Comparison of ENCODE assay signal across 8 cellular contexts in the genomic region with DNA sequence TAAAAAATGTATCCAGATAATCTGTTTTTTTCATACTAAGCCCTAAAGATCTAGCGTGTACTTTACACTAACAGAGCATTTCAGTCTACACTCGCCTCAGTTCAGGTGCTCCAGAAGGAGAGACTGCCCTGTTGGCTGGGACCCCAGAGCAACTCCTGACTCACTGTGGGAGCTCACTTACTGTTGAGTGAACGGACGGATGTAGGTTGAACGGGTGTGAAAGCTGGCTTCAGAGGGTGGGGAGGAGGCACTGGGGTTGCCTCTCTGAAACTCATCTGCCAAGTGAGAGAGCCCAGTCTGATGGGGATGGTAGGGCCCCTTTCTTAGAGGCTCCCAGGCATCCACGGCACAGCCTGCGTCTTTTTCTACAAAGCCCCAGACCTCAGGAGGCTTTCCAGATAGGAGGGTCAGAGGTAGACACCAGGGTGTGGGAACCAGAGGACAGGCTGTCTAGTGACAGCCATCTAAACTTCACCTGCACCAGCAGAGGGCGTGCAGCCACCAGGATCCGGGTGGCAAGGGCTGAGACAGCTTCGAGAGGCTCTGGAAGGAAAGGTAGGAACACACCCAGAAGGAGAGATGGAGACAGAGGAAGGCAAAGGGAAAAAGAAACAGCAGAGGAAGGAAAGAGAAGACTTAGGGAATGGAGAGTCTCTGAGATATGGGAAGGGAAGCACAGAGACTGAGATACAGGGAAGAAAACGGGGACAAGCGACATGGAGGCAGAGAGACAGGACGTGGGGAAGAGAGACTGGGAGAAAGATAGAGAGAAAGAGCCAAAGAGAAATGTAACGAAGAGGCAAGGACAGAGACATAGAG. TPM values are rescaled to one million over a fixed set of nuclear protein-coding genes. Genes with fewer than 3 reads are reported as not detected.
DNase-seq lines count a peak whose midpoint lies in the region; ATAC-seq and TF ChIP-seq lines count a peak whose summit lies in the region.

No MANE protein-coding gene starts in this region.

- no peaks in the 10 kb centered on the region for H3K36me3 ChIP-seq in lower lobe of right lung

- ATAC-seq in HG02610 (IDR thresholded peaks at IDR 0.05; ENCODE audit: unreplicated experiment), result peak; percentile 62
- peak; percentile 78 to 85 for ATAC-seq in lower lobe of right lung
- ATAC-seq in GM18868 (IDR thresholded peaks at IDR 0.05; ENCODE audit: unreplicated experiment), result no peak

- intact Hi-C loops in lower lobe of right lung (cut with DNase I), result loop anchor here (10.0 kb wide), 1 partner anchor 53 kb away; a partner anchor contains a TSS

- peak; percentile 85 for TF ChIP-seq CTCF in lower lobe of right lung (IDR thresholded peaks at IDR 0.05)

- peak; percentile 68 for DNase-seq in COR-L47 (lab: John Stamatoyannopoulos, UW)
- peak; percentile 91 for DNase-seq in NCI-H69 (lab: John Stamatoyannopoulos, UW)
- peak; percentile 75 to 78 for DNase-seq in activated CD4-positive, alpha-beta T cell treated with anti-CD3 and anti-CD28 coated beads, Interleukin-2, amount 50 U/mL, for 4 hours
- DNase-seq in dedifferentiated amniotic fluid mesenchymal stem cell (ENCODE audit: extremely low spot score), result peak; percentile 61
- DNase-seq in lower lobe of right lung, result peak; percentile 81
- peak; percentile 50 for DNase-seq in stimulated activated CD8-positive, alpha-beta memory T cell treated with anti-CD3 and anti-CD28 coated beads, Interleukin-12 subunit alpha, Interleukin-12 subunit beta, amount 100 ng/mL, for 4 hours (ENCODE audit: low read depth)

- H3K27me3 ChIP-seq in lower lobe of right lung (ENCODE audit: low read depth), result no peaks in the 10 kb centered on the region

- H3K9me3 ChIP-seq in lower lobe of right lung, result no peaks in the 10 kb centered on the region

- no peak overlapping the region for H3K4me3 ChIP-seq in lower lobe of right lung

- H3K27ac ChIP-seq in lower lobe of right lung, result no peak overlapping the region

- H3K4me1 ChIP-seq in lower lobe of right lung, result no peaks in the 10 kb centered on the region

RNA-seq across cellular contexts. Expression of a gene that starts 3.7 kb away (rescaled TPM):
- total RNA-seq in lower lobe of right lung, result 3.1 TPM

RNA-seq across cellular contexts. Expression of a gene that starts 28.1 kb away (rescaled TPM):
- total RNA-seq in lower lobe of right lung, result 0.92 TPM

RNA-seq across cellular contexts. Expression of a gene that starts 29.6 kb away (rescaled TPM):
- total RNA-seq in lower lobe of right lung, result 36.2 TPM

RNA-seq across cellular contexts. Expression of a gene that starts 31.5 kb away (rescaled TPM):
- total RNA-seq in lower lobe of right lung, result not detected

RNA-seq across cellular contexts. Expression of a gene that starts 33.4 kb away (rescaled TPM):
- not detected for total RNA-seq in lower lobe of right lung
